8 cellular contexts compared by ENCODE assay signal in genomic region chr1:146448212-146448868, GRCh38.
DNase-seq lines count a peak whose midpoint lies in the region; ATAC-seq, FAIRE-seq and TF ChIP-seq lines count a peak whose summit lies in the region.
"Not testable (repeated sequence)": the region's sequence is repeated elsewhere in the genome, so short reads cannot be mapped to it uniquely, and the experiment has no call there.

No MANE protein-coding gene starts in this region.

- not testable (repeated sequence) for H3K4ac ChIP-seq in H9 (ENCODE audit: low read depth, low read length)

- H3K36me3 ChIP-seq in left ventricle myocardium inferior, pancreas, uterus: not testable (repeated sequence)

- not testable (repeated sequence) for H2BK12ac ChIP-seq in H9 (ENCODE audit: insufficient read length, low read depth, low read length)

- H4K5ac ChIP-seq in H9 (ENCODE audit: insufficient read length, low read depth, low read length): not testable (repeated sequence)

- not testable (repeated sequence) for H2BK5ac ChIP-seq in H9 (ENCODE audit: insufficient read length, low read length)

- H3K27me3 Mint-ChIP-seq in H9 (ENCODE audit: low read depth); activated T-cell treated with anti-CD3 and anti-CD28 coated beads, Interleukin-2, amount 50 U/mL, for 72 hours (ENCODE audit: low read depth); MCF 10A (ENCODE audit: insufficient read depth, unreplicated experiment): not testable (repeated sequence)

- H3K14ac ChIP-seq in H9 (ENCODE audit: insufficient read depth, low read length): not testable (repeated sequence)

- not testable (repeated sequence) for H3K23ac ChIP-seq in H9 (ENCODE audit: insufficient read length, low read depth, low read length)

- H3K79me1 ChIP-seq in H9 (ENCODE audit: insufficient read depth, low read depth, low read length, poor library complexity, severe bottlenecking): not testable (repeated sequence)

- H3K27me3 ChIP-seq in H9 (ENCODE audit: insufficient read depth, low read length); left ventricle myocardium inferior (ENCODE audit: low read depth); pancreas; uterus: not testable (repeated sequence)

- POLR2A ChIA-PET in MCF 10A (lab: Yijun Ruan, JAX): not testable (repeated sequence)

- not testable (repeated sequence) for H4K91ac ChIP-seq in H9 (ENCODE audit: insufficient read length, low read depth, low read length)

- H3K4me3 ChIP-seq in left ventricle myocardium inferior, pancreas, uterus: not testable (repeated sequence)

- not testable (repeated sequence) for H3K9ac ChIP-seq in H9 (ENCODE audit: extremely low read depth, insufficient read length, low read length)

- H2BK120ac ChIP-seq in H9 (ENCODE audit: low read depth, low read length, poor library complexity, severe bottlenecking): not testable (repeated sequence)

- H3K56ac ChIP-seq in H9 (ENCODE audit: insufficient read length, low read depth, low read length): not testable (repeated sequence)

- H4K8ac ChIP-seq in H9 (replicated peaks; ENCODE audit: insufficient read length, low read depth, low read length): not testable (repeated sequence)

- DNase-seq in H9; MCF 10A (ENCODE audit: unreplicated experiment): not testable (repeated sequence)
- DNase-seq in activated CD4-positive, alpha-beta T cell treated with anti-CD3 and anti-CD28 coated beads for 1 hour: peak; percentile 40
- DNase-seq in activated T-cell treated with anti-CD3 and anti-CD28 coated beads, Interleukin-2, amount 50 U/mL, for 72 hours: peak; percentile 68
- DNase-seq in left ventricle myocardium inferior (peak; percentile 41), pancreas (peak in 5 of 6 donors; percentile 18 to 62 (median 53)), uterus (peak; percentile 47 to 52)
- DNase-seq in stimulated activated CD4-positive, alpha-beta T cell treated with anti-CD3 and anti-CD28 coated beads, TNF-alpha, amount 100 ng/mL, for 4 hours (ENCODE audit: low read depth in 3 of 3): peak; percentile 16 to 31 (median 30)

- not testable (repeated sequence) for H3K23me2 ChIP-seq in H9 (ENCODE audit: insufficient read length, low read depth, low read length, poor library complexity, severe bottlenecking)

- not testable (repeated sequence) for H2AFZ ChIP-seq in H9 (ENCODE audit: low read length)

- not testable (repeated sequence) for H3K4me1 Mint-ChIP-seq in H9; activated T-cell treated with anti-CD3 and anti-CD28 coated beads, Interleukin-2, amount 50 U/mL, for 72 hours (ENCODE audit: low read depth); MCF 10A (ENCODE audit: insufficient read depth, unreplicated experiment)

- not testable (repeated sequence) for FAIRE-seq in pancreas (lab: Jason Lieb, UNC)

- CTCF ChIA-PET in MCF 10A (lab: Yijun Ruan, JAX): not testable (repeated sequence)

- not testable (repeated sequence) for H3K18ac ChIP-seq in H9 (ENCODE audit: insufficient read length, low read depth, low read length)

- H2AK5ac ChIP-seq in H9 (ENCODE audit: insufficient read length, low read length): not testable (repeated sequence)

- TF ChIP-seq CTCF in H9 (conservative IDR thresholded peaks at IDR 0.05) (peak; percentile 55), MCF 10A (IDR thresholded peaks at IDR 0.05; ENCODE audit: unreplicated experiment) (peak; percentile 41), left ventricle myocardium inferior (IDR thresholded peaks at IDR 0.05; ENCODE audit: borderline replicate concordance) (peak; percentile 47), uterus (IDR thresholded peaks at IDR 0.05) (peak in 2 of 4 experiments; percentile 9 to 30)
- not testable (repeated sequence) for TF ChIP-seq CTCF in pancreas (IDR thresholded peaks at IDR 0.05)

- WGBS in H9 (ENCODE audit: extremely low coverage, insufficient read length, low lambda C conversion rate): no CpG with 5 or more reads among the region's 4 CpGs
- 0 to 21% methylated on average over 1 to 3 of the region's 4 CpGs for WGBS in pancreas, 2 donors

- H3K27ac ChIP-seq in H9 (ENCODE audit: insufficient read length, low read depth, low read length); left ventricle myocardium inferior (replicated peaks); pancreas; uterus: not testable (repeated sequence)

- not testable (repeated sequence) for H2BK15ac ChIP-seq in H9 (ENCODE audit: low read depth, low read length)

- not testable (repeated sequence) for H4K20me1 ChIP-seq in H9 (ENCODE audit: control insufficient read depth, insufficient read depth, insufficient read length)

- not testable (repeated sequence) for TF ChIP-seq POLR2A in uterus (IDR thresholded peaks at IDR 0.05)

- ATAC-seq in activated T-cell treated with anti-CD3 and anti-CD28 coated beads, Interleukin-2, amount 50 U/mL, for 72 hours (replicated peaks in 1 of 2): peak; percentile 39 to 49
- ATAC-seq in pancreas: peak; percentile 66 to 85 (median 80)

- not testable (repeated sequence) for H3K4me2 ChIP-seq in H9 (ENCODE audit: insufficient read depth, insufficient read length, low read length)

- not testable (repeated sequence) for H3K9me3 Mint-ChIP-seq in H9; activated T-cell treated with anti-CD3 and anti-CD28 coated beads, Interleukin-2, amount 50 U/mL, for 72 hours; MCF 10A (ENCODE audit: unreplicated experiment)

- intact Hi-C loops in MCF 10A (cut with micrococcal nuclease); left ventricle myocardium inferior (cut with micrococcal nuclease); pancreas (cut with DNase I); uterus (cut with DNase I; ENCODE audit: low total_unique reads): not testable (repeated sequence)

- H3K4me3 Mint-ChIP-seq in H9; MCF 10A (ENCODE audit: unreplicated experiment): not testable (repeated sequence)
- H3K4me3 Mint-ChIP-seq in activated T-cell treated with anti-CD3 and anti-CD28 coated beads, Interleukin-2, amount 50 U/mL, for 72 hours: peak overlapping the region in 1 of 2 donors; percentile 32

- not testable (repeated sequence) for H3K79me2 ChIP-seq in H9 (ENCODE audit: insufficient read depth, low read length)

- H2BK20ac ChIP-seq in H9 (ENCODE audit: low read depth, low read length, poor library complexity, severe bottlenecking): not testable (repeated sequence)

- H3K27ac Mint-ChIP-seq in H9; activated T-cell treated with anti-CD3 and anti-CD28 coated beads, Interleukin-2, amount 50 U/mL, for 72 hours; MCF 10A (ENCODE audit: low read depth, unreplicated experiment): not testable (repeated sequence)

- H3K36me3 Mint-ChIP-seq in H9 (ENCODE audit: insufficient read depth in 1 of 3, low read depth in 3 of 3); activated T-cell treated with anti-CD3 and anti-CD28 coated beads, Interleukin-2, amount 50 U/mL, for 72 hours (ENCODE audit: insufficient read depth in 2 of 2); MCF 10A (ENCODE audit: insufficient read depth, unreplicated experiment): not testable (repeated sequence)

- H3T11ph ChIP-seq in H9 (ENCODE audit: low read length): not testable (repeated sequence)

- not testable (repeated sequence) for H3K9me3 ChIP-seq in H9 (ENCODE audit: control insufficient read depth, low read depth, low read length); left ventricle myocardium inferior (replicated peaks); pancreas; uterus

- BruUV-seq in MCF 10A (replicated peaks; lab: Mats Ljungman, UMichigan): not testable (repeated sequence)

- not testable (repeated sequence) for H3K4me1 ChIP-seq in H9 (ENCODE audit: insufficient read depth, low read length); left ventricle myocardium inferior; pancreas; uterus
